In the genomic region with DNA sequence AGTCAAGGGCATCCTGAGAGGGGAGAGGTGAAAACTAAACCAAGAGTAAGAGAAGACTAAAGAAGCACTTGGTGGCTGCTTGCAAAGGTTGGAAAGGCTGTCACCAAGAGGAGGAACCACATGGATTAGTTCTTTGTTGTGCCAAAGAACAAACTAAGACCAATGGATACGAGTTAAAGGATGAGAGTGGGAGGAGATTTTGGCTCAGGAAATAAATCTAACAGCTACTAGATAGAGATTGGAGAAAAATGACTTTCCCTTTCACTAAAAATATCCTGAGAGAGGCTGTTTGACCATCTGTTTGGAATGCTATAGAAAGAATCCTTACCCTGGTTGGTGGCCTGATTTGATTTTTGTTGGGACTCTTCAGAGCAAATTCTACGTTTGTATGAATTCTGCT, we compare ENCODE assay signal across 16 cellular contexts. TPM values are rescaled to one million over a fixed set of nuclear protein-coding genes. Genes with fewer than 3 reads are reported as not detected.
DNase-seq lines count a peak whose midpoint lies in the region; ATAC-seq lines count a peak whose summit lies in the region.
"Had no signal": no experiment of that assay in that cellular context is flagged by ENCODE, and none has a peak within 500 bp of the region (broad histone marks: within the 10 kb centered on the region; RNA-seq: fewer than 3 reads in every experiment).

No MANE protein-coding gene starts in this region.

- DNase-seq in G401 (ENCODE audit: low spot score) (peak; percentile 63), cerebellar cortex (ENCODE audit: low spot score) (peak; percentile 62), inferior parietal cortex (ENCODE audit: extremely low spot score) (peak; percentile 68), pons (ENCODE audit: low spot score) (peak; percentile 5), DMS153 treated with DMSO at 0.1 percent for 48 hours (lab: John Stamatoyannopoulos, UW; ENCODE audit: unreplicated experiment) (no peak), DMS79 (lab: John Stamatoyannopoulos, UW) (no peak), islet precursor cell (no peak)
- DNase-seq: DMS53, H9, Kasumi-1, MM.1S, NCI-H1092 treated with DMSO at 0.1 percent for 48 hours, NCI-H2171 treated with DMSO at 0.1 percent for 48 hours, NCI-H510A treated with DMSO at 0.1 percent for 48 hours, SK-N-SH had no signal

- in situ Hi-C loops in G401 (cut with HindIII; ENCODE audit: low sequenced_read_pairs): no loop called here

- no peak for ATAC-seq in GM18867 (IDR thresholded peaks at IDR 0.05; ENCODE audit: unreplicated experiment)

RNA-seq across cellular contexts. Expression of gene RBM24, which starts 54.9 kb away (rescaled TPM):
- total RNA-seq in G401 (2014; rRNA removed; shearing (Covaris generic)): 1.8 and 2.7 TPM in 2 replicates

Comparison
In these comparisons a context has a peak if more than half of its experiments do, and no peak if none do; other contexts are left out.
1. DNase-seq: peak in G401 (single experiment), cerebellar cortex (single experiment), inferior parietal cortex (single experiment) and pons (single experiment); none in DMS153 treated with DMSO at 0.1 percent for 48 hours (single experiment), DMS79 (single experiment) and islet precursor cell (single experiment).